ENCODE assay signal across 1 cellular context in the genomic region with DNA sequence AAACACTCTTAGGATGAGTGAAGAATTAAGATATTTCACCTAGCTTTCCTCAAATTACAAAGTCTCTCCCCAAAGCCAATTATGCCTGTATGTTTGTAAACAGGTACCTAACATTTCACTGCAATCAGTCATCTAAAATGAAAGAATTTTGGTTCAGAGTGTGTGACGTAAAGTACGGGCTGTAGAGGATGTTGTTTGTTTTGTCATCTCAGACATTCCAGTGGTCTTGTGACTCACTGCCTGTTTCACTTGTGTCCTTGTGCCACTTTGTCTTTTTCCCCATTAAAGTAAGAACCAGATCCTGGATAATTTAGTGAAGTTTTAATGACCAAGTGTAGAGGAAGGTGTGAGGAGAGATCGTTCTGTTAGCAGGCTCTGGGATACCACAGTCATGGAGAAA.
TF ChIP-seq lines count a peak whose summit lies in the region.

No MANE protein-coding gene starts in this region.

TF ChIP-seq in HepG2, 621 proteins besides CTCF, POLR2A, EP300 and RAD21:
- no peak for TF ChIP-seq HOXD1 (CRISPR knock-in tag; IDR thresholded peaks at IDR 0.05)
- peak; percentile 67; the same call in 1 of the 2 replicates for TF ChIP-seq FOSL2 (CRISPR knock-in tag; IDR thresholded peaks at IDR 0.05)
- TF ChIP-seq, protein P1, sequence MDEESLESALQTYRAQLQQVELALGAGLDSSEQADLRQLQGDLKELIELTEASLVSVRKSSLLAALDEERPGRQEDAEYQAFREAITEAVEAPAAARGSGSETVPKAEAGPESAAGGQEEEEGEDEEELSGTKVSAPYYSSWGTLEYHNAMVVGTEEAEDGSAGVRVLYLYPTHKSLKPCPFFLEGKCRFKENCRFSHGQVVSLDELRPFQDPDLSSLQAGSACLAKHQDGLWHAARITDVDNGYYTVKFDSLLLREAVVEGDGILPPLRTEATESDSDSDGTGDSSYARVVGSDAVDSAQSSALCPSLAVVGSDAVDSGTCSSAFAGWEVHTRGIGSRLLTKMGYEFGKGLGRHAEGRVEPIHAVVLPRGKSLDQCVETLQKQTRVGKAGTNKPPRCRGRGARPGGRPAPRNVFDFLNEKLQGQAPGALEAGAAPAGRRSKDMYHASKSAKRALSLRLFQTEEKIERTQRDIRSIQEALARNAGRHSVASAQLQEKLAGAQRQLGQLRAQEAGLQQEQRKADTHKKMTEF (CRISPR knock-in tag; IDR thresholded peaks at IDR 0.05): no peak
- TF ChIP-seq FLYWCH1 (CRISPR knock-in tag; IDR thresholded peaks at IDR 0.05): no peak
- peak; percentile 20 for TF ChIP-seq TEAD3 (CRISPR knock-in tag; optimal IDR thresholded peaks at IDR 0.05; ENCODE audit: borderline replicate concordance)
- no peak for TF ChIP-seq ZSCAN22 (CRISPR knock-in tag; IDR thresholded peaks at IDR 0.05)
- no peak for TF ChIP-seq ZNF530 (CRISPR knock-in tag; IDR thresholded peaks at IDR 0.05; ENCODE audit: low read depth)
- TF ChIP-seq CREB1 (IDR thresholded peaks at IDR 0.05): peak; percentile 78
- no peak for TF ChIP-seq CREB1 (CRISPR knock-in tag; IDR thresholded peaks at IDR 0.05)
- TF ChIP-seq RFX1 (IDR thresholded peaks at IDR 0.05): no peak
- no peak for TF ChIP-seq SALL1 (CRISPR knock-in tag; IDR thresholded peaks at IDR 0.05)
- TF ChIP-seq, protein P2, sequence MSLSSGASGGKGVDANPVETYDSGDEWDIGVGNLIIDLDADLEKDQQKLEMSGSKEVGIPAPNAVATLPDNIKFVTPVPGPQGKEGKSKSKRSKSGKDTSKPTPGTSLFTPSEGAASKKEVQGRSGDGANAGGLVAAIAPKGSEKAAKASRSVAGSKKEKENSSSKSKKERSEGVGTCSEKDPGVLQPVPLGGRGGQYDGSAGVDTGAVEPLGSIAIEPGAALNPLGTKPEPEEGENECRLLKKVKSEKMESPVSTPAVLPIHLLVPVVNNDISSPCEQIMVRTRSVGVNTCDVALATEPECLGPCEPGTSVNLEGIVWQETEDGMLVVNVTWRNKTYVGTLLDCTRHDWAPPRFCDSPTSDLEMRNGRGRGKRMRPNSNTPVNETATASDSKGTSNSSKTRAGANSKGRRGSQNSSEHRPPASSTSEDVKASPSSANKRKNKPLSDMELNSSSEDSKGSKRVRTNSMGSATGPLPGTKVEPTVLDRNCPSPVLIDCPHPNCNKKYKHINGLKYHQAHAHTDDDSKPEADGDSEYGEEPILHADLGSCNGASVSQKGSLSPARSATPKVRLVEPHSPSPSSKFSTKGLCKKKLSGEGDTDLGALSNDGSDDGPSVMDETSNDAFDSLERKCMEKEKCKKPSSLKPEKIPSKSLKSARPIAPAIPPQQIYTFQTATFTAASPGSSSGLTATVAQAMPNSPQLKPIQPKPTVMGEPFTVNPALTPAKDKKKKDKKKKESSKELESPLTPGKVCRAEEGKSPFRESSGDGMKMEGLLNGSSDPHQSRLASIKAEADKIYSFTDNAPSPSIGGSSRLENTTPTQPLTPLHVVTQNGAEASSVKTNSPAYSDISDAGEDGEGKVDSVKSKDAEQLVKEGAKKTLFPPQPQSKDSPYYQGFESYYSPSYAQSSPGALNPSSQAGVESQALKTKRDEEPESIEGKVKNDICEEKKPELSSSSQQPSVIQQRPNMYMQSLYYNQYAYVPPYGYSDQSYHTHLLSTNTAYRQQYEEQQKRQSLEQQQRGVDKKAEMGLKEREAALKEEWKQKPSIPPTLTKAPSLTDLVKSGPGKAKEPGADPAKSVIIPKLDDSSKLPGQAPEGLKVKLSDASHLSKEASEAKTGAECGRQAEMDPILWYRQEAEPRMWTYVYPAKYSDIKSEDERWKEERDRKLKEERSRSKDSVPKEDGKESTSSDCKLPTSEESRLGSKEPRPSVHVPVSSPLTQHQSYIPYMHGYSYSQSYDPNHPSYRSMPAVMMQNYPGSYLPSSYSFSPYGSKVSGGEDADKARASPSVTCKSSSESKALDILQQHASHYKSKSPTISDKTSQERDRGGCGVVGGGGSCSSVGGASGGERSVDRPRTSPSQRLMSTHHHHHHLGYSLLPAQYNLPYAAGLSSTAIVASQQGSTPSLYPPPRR (CRISPR knock-in tag; IDR thresholded peaks at IDR 0.05; ENCODE audit: borderline replicate concordance): no peak
- peak; percentile 76; the same call in 1 of the 2 replicates for TF ChIP-seq ZBTB21 (CRISPR knock-in tag; IDR thresholded peaks at IDR 0.05)
